15 cellular contexts compared by ENCODE assay signal in genomic region chr20:32241807-32242206, GRCh38.
DNase-seq lines count a peak whose midpoint lies in the region; ATAC-seq and TF ChIP-seq lines count a peak whose summit lies in the region.
"Had no signal": no experiment of that assay in that cellular context is flagged by ENCODE, and none has a peak within 500 bp of the region (broad histone marks: within the 10 kb centered on the region; RNA-seq: fewer than 3 reads in every experiment).

No MANE protein-coding gene starts in this region.

- ATAC-seq in HG03159 (IDR thresholded peaks at IDR 0.05; ENCODE audit: unreplicated experiment) = no peak

- no peaks in the 10 kb centered on the region for H3K27me3 ChIP-seq in WERI-Rb-1 (ENCODE audit: insufficient read depth, low read depth, severe bottlenecking)
- H3K27me3 ChIP-seq: BLaER1 treated with 17β-estradiol and CSF1 and Interleukin-3, amounts not matched to agents 10 nM and 100 nM had no signal

- peaks cover 2% of the 10 kb centered on the region; the same call in 1 of the 2 replicates for H3K36me3 ChIP-seq in WERI-Rb-1

- H3K9me3 ChIP-seq in WERI-Rb-1 (ENCODE audit: severe bottlenecking) = no peaks in the 10 kb centered on the region
- H3K9me3 ChIP-seq: BLaER1 treated with 17β-estradiol and CSF1 and Interleukin-3, amounts not matched to agents 10 nM and 100 nM had no signal

- no peak for TF ChIP-seq CTCF in WERI-Rb-1 (IDR thresholded peaks at IDR 0.05; ENCODE audit: low read depth, low read length)

- no peak overlapping the region for H3K4me3 ChIP-seq in WERI-Rb-1 (ENCODE audit: low read depth, low read length)
- H3K4me3 ChIP-seq: BLaER1 treated with 17β-estradiol and CSF1 and Interleukin-3, amounts not matched to agents 10 nM and 100 nM had no signal

- no peak overlapping the region for H3K27ac ChIP-seq in WERI-Rb-1
- H3K27ac ChIP-seq: BLaER1 treated with 17β-estradiol and CSF1 and Interleukin-3, amounts not matched to agents 10 nM and 100 nM had no signal

- DNase-seq in NCI-H2171 treated with DMSO at 0.1 percent for 48 hours (lab: John Stamatoyannopoulos, UW) (peak; percentile 68), NCI-H2171 (lab: John Stamatoyannopoulos, UW) (no peak), D341Med (ENCODE audit: low spot score) (peak; percentile 47), NCI-H524 treated with DMSO at 0.1 percent for 48 hours (lab: John Stamatoyannopoulos, UW) (peak; percentile 82), WERI-Rb-1 (peak; percentile 12), NCI-H1105 treated with DMSO at 0.1 percent for 48 hours (lab: John Stamatoyannopoulos, UW) (no peak), GF-D8 (lab: John Stamatoyannopoulos, UW) (no peak)
- DNase-seq: ACHN; CD4-positive, CD25-positive, alpha-beta regulatory T cell; DMS 273 treated with DMSO at 0.1 percent for 48 hours; EL; GOT3; H9 had no signal

Comparison
In these comparisons a context has a peak if more than half of its experiments do, and no peak if none do; other contexts are left out.
1. DNase-seq: peak in NCI-H2171 treated with DMSO at 0.1 percent for 48 hours (single experiment), D341Med (single experiment), NCI-H524 treated with DMSO at 0.1 percent for 48 hours (single experiment) and WERI-Rb-1 (single experiment); none in NCI-H2171 (single experiment), NCI-H1105 treated with DMSO at 0.1 percent for 48 hours (single experiment) and GF-D8 (single experiment).